15 cellular contexts compared by ENCODE assay signal in the genomic region with DNA sequence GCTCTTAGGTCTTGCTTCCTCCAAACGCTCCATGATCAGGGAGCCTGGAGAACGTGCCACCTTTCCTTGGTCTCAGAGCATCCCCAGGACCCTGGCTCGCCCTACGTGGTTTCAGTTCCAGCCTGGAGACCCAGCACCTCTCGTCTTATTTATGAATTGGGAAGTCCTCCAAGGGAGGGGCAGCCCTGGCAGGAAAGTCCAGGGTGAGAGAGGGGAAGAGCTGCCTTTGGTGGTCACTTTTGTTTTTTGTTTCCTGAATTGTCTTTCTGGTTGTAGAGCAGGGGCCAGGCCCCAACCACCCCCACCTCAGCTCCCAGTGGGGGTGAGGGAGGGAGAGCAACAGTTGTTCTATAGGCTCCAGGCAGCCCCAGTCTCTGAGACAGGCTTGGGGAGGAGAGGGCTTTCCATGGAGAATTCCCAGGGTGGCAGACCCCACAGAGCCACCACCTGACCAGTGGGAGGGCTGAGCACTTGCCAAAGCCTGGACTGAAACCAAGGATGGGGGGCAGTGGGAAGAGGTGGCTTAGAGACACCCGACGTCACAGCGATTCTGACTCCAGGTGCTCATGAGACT. TPM values are rescaled to one million over a fixed set of nuclear protein-coding genes. Genes with fewer than 3 reads are reported as not detected.
DNase-seq lines count a peak whose midpoint lies in the region; ATAC-seq and TF ChIP-seq lines count a peak whose summit lies in the region.
"Had no signal": no experiment of that assay in that cellular context is flagged by ENCODE, and none has a peak within 500 bp of the region (broad histone marks: within the 10 kb centered on the region; RNA-seq: fewer than 3 reads in every experiment).

No MANE protein-coding gene starts in this region.

- CTCF ChIA-PET in CD8-positive, alpha-beta T cell (lab: Charles Lee), result no interaction called here

- H3K27me3 ChIP-seq in CD8-positive, alpha-beta T cell (ENCODE audit: insufficient read depth, low read length), result no peaks in the 10 kb centered on the region
- H3K27me3 ChIP-seq: right atrium auricular region had no signal

- no peak for DNase-seq in CD8-positive, alpha-beta T cell
- DNase-seq in central memory CD8-positive, alpha-beta T cell (ENCODE audit: low spot score in 2 of 2), result no peak
- no peak for DNase-seq in Kasumi-1 (lab: John Stamatoyannopoulos, UW)
- DNase-seq: head of caudate nucleus, NCI-H1694 treated with DMSO at 0.1 percent for 48 hours, NCI-H526, nephron progenitor cell, SIG-M5 had no signal

- no peak for TF ChIP-seq CTCF in CD8-positive, alpha-beta T cell (IDR thresholded peaks at IDR 0.05)

- peaks cover 89% of the 10 kb centered on the region for H3K4me1 Mint-ChIP-seq in CD8-positive, alpha-beta T cell (ENCODE audit: low read depth)
- H3K4me1 Mint-ChIP-seq in central memory CD8-positive, alpha-beta T cell, result peaks cover 93% of the 10 kb centered on the region

- POLR2A ChIA-PET in CD8-positive, alpha-beta T cell (lab: Charles Lee), result interaction anchor here (1.1 kb wide), 1 partner anchor 17 kb away, joined by 4 read pairs; no protein-coding TSS in a partner anchor

- ATAC-seq in CD8-positive, alpha-beta T cell, result no peak
- no peak for ATAC-seq in central memory CD8-positive, alpha-beta T cell (replicated peaks; ENCODE audit: extremely low read depth, poor library complexity, severe bottlenecking)
- ATAC-seq in HG03469 (IDR thresholded peaks at IDR 0.05; ENCODE audit: unreplicated experiment), result no peak
- no peak for ATAC-seq in HG02973 (IDR thresholded peaks at IDR 0.05; ENCODE audit: unreplicated experiment)
- ATAC-seq: activated T-cell treated with anti-CD3 and anti-CD28 coated beads, Interleukin-2, amount 50 U/mL, for 4 hours; K562 had no signal

- H3K27me3 Mint-ChIP-seq in CD8-positive, alpha-beta T cell (ENCODE audit: low read depth), result no peaks in the 10 kb centered on the region
- H3K27me3 Mint-ChIP-seq in central memory CD8-positive, alpha-beta T cell, result no peaks in the 10 kb centered on the region

- peaks cover 66% of the 10 kb centered on the region for H3K4me1 ChIP-seq in CD8-positive, alpha-beta T cell (ENCODE audit: insufficient read depth, low read length)

- H3K9me3 ChIP-seq in CD8-positive, alpha-beta T cell (ENCODE audit: low read length), result no peaks in the 10 kb centered on the region
- H3K9me3 ChIP-seq in KOPT-K1 (ENCODE audit: insufficient read depth, low read length, poor library complexity, severe bottlenecking), result no peaks in the 10 kb centered on the region
- H3K9me3 ChIP-seq: right atrium auricular region had no signal

- no peaks in the 10 kb centered on the region for H3K9me3 Mint-ChIP-seq in CD8-positive, alpha-beta T cell
- H3K9me3 Mint-ChIP-seq in central memory CD8-positive, alpha-beta T cell, result no peaks in the 10 kb centered on the region
- H3K9me3 Mint-ChIP-seq: activated T-cell treated with anti-CD3 and anti-CD28 coated beads, Interleukin-2, amount 50 U/mL, for 4 hours; nephron progenitor cell had no signal

- H3K27ac Mint-ChIP-seq in CD8-positive, alpha-beta T cell, result peak overlapping the region; percentile 100
- H3K27ac Mint-ChIP-seq in central memory CD8-positive, alpha-beta T cell (ENCODE audit: low read depth), result peak overlapping the region; percentile 99
- H3K27ac Mint-ChIP-seq: nephron progenitor cell had no signal

- H3K4me3 ChIP-seq in CD8-positive, alpha-beta T cell (ENCODE audit: low read depth, low read length), result peak overlapping the region; percentile 12
- H3K4me3 ChIP-seq in skin epidermis, result no peak overlapping the region
- H3K4me3 ChIP-seq: K562, right atrium auricular region had no signal

- intact Hi-C loops in CD8-positive, alpha-beta T cell (cut with DNase I, micrococcal nuclease), result loop anchor here (5.0 kb wide), 2 partner anchors 317 to 1013 kb away; a partner anchor contains a TSS

- peaks cover 20% of the 10 kb centered on the region for H3K36me3 Mint-ChIP-seq in CD8-positive, alpha-beta T cell
- H3K36me3 Mint-ChIP-seq in central memory CD8-positive, alpha-beta T cell (ENCODE audit: insufficient read depth), result peaks cover 43% of the 10 kb centered on the region

- no peaks in the 10 kb centered on the region for H3K36me3 ChIP-seq in CD8-positive, alpha-beta T cell (ENCODE audit: insufficient read depth, low read length)
- H3K36me3 ChIP-seq in KOPT-K1 (ENCODE audit: insufficient read depth, low read length), result no peaks in the 10 kb centered on the region; the same call in none of the 2 replicates
- H3K36me3 ChIP-seq: right atrium auricular region had no signal

- H3K4me3 Mint-ChIP-seq in CD8-positive, alpha-beta T cell, result no peak overlapping the region
- H3K4me3 Mint-ChIP-seq in central memory CD8-positive, alpha-beta T cell, result peak overlapping the region; percentile 17
- H3K4me3 Mint-ChIP-seq: activated T-cell treated with anti-CD3 and anti-CD28 coated beads, Interleukin-2, amount 50 U/mL, for 4 hours; nephron progenitor cell had no signal

- H3K27ac ChIP-seq in CD8-positive, alpha-beta T cell (ENCODE audit: low read depth, low read length), result peak overlapping the region; percentile 92
- peak overlapping the region; percentile 65 for H3K27ac ChIP-seq in KOPT-K1 (ENCODE audit: low read depth, low read length, poor library complexity, severe bottlenecking)
- H3K27ac ChIP-seq in skin epidermis, result peak overlapping the region in 20 of 21 experiments; percentile 1 to 98 (median 86)

RNA-seq across cellular contexts. Expression of a gene that starts 12.9 kb away (rescaled TPM):
- 10 to 100 TPM; 21.0 to 21.5 TPM for total RNA-seq in CD8-positive, alpha-beta T cell
